In the genomic region with DNA sequence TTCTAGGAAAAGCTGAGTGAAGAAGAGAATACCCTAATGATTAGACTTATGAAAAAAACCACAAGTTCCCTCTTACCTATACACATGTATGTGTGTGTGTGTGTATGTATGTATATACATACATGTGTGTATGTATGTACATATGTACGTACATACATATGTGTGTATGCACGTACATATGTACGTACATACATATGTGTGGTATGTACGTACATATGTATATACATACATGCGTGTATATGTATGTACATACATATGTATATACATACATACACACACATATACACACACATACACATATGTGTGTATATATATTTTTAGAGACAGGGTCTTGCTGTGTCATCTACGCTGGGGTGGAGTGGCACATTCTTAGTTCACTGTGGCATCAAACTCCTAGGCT, we compare ENCODE assay signal across 16 cellular contexts.
"Had no signal": no experiment of that assay in that cellular context is flagged by ENCODE, and none has a peak within 500 bp of the region (broad histone marks: within the 10 kb centered on the region; RNA-seq: fewer than 3 reads in every experiment).

No MANE protein-coding gene starts in this region.

- H3K9me2 ChIP-seq: SK-N-SH had no signal

- H3K27me3 Mint-ChIP-seq: T-cell had no signal

- H3K9me3 Mint-ChIP-seq: T-cell had no signal

- H3K9ac ChIP-seq: SK-N-SH had no signal

- H3K27ac Mint-ChIP-seq: T-cell had no signal

- FAIRE-seq: colon, pancreas had no signal

- H3K4me3 Mint-ChIP-seq: T-cell had no signal

- DNase-seq: activated naive CD4-positive, alpha-beta T cell treated with Interleukin-2 at 50 U/mL for 16 hours; aorta; pancreas; stimulated activated CD4-positive, alpha-beta T cell treated with anti-CD3 and anti-CD28 coated beads, Interleukin-15, amount 100 ng/mL, for 24 hours; stimulated activated CD4-positive, alpha-beta T cell treated with anti-CD3 and anti-CD28 coated beads, Interleukin-4, amount 100 ng/mL, for 1 hour; stimulated activated naive CD4-positive, alpha-beta T cell; substantia nigra; T-cell; T1000; upper lobe of left lung had no signal

- H3K4me1 ChIP-seq: esophagus muscularis mucosa, pancreas had no signal

- H3K4me1 Mint-ChIP-seq: T-cell had no signal

- H3K4me2 ChIP-seq: SK-N-SH had no signal

- ATAC-seq: activated CD4-positive, CD25-positive, alpha-beta regulatory T cell treated with anti-CD3 and anti-CD28 coated beads, Interleukin-2, amount 50 U/mL, for 24 hours; pancreas; T-cell had no signal

- H3K27me3 ChIP-seq: esophagus muscularis mucosa, pancreas, upper lobe of left lung had no signal

- H3K4me3 ChIP-seq: esophagus muscularis mucosa, lung, pancreas, skin epidermis, upper lobe of left lung had no signal

- H3K27ac ChIP-seq: esophagus muscularis mucosa, pancreas, skin epidermis had no signal

- H3K36me3 Mint-ChIP-seq: T-cell had no signal

- H3K9me3 ChIP-seq: esophagus muscularis mucosa, pancreas, SK-N-SH, upper lobe of left lung had no signal
